Comparison of ENCODE assay signal across 7 cellular contexts in genomic region chr17:70365098-70365583, GRCh38.
DNase-seq lines count a peak whose midpoint lies in the region; ATAC-seq and TF ChIP-seq lines count a peak whose summit lies in the region.

No MANE protein-coding gene starts in this region.

- no TSS peak for BruUV-seq in A673 (replicated peaks; lab: Mats Ljungman, UMichigan)

- H3K4me3 ChIP-seq in A673 (ENCODE audit: low read depth, low read length, poor library complexity, severe bottlenecking), result no peak overlapping the region

- no peak overlapping the region for H3K27ac ChIP-seq in A673 (ENCODE audit: low read depth, low read length, poor library complexity, severe bottlenecking)
- H3K27ac ChIP-seq in CD4-positive, alpha-beta T cell (ENCODE audit: low read depth, low read length), result no peak overlapping the region

- POLR2A ChIA-PET in A673 (lab: Charles Lee; ENCODE audit: low non-redundant PET), result no interaction called here
- POLR2A ChIA-PET in CD4-positive, alpha-beta T cell (lab: Charles Lee), result no interaction called here

- H3K4me1 Mint-ChIP-seq in CD4-positive, alpha-beta T cell (ENCODE audit: low read depth), result no peaks in the 10 kb centered on the region

- H3K4me1 ChIP-seq in A673 (ENCODE audit: insufficient read depth, low read length, poor library complexity, severe bottlenecking), result no peaks in the 10 kb centered on the region

- H3K36me3 ChIP-seq in A673 (ENCODE audit: insufficient read depth, low read length, poor library complexity, severe bottlenecking), result no peaks in the 10 kb centered on the region

- no peaks in the 10 kb centered on the region for H3K36me3 Mint-ChIP-seq in CD4-positive, alpha-beta T cell (ENCODE audit: low read depth)

- TF ChIP-seq CTCF in omental fat pad (IDR thresholded peaks at IDR 0.05), result no peak
- no peak for TF ChIP-seq CTCF in A673 (conservative IDR thresholded peaks at IDR 0.05; ENCODE audit: low read depth, low read length)
- no peak for TF ChIP-seq CTCF in CD4-positive, alpha-beta T cell (IDR thresholded peaks at IDR 0.05)

- intact Hi-C loops in sciatic nerve (cut with DNase I) (no loop called here), A673 (cut with micrococcal nuclease; ENCODE audit: unreplicated experiment) (no loop called here)
- intact Hi-C loops in CD4-positive, alpha-beta T cell (cut with DNase I, micrococcal nuclease), result no loop called here

- no peaks in the 10 kb centered on the region for H3K9me3 Mint-ChIP-seq in CD4-positive, alpha-beta T cell

- H3K27me3 ChIP-seq in A673 (replicated peaks; ENCODE audit: insufficient read depth, low read depth, low read length, poor library complexity), result peaks cover 7% of the 10 kb centered on the region
- no peaks in the 10 kb centered on the region for H3K27me3 ChIP-seq in CD4-positive, alpha-beta T cell (ENCODE audit: control insufficient read depth, insufficient read depth, low read length)

- DNase-seq in astrocyte of the hippocampus (ENCODE audit: low read depth, low spot score), result peak; percentile 85
- DNase-seq in sciatic nerve (ENCODE audit: low spot score), result no peak
- DNase-seq in omental fat pad (ENCODE audit: low spot score), result no peak
- no peak for DNase-seq in A673 (ENCODE audit: low spot score)
- DNase-seq in CD4-positive, alpha-beta T cell, result no peak

- CTCF ChIA-PET in A673 (lab: Charles Lee), result no interaction called here
- CTCF ChIA-PET in CD4-positive, alpha-beta T cell (lab: Charles Lee), result interaction anchor here (0.9 kb wide), 1 partner anchor 11 kb away, joined by 3 read pairs; no protein-coding TSS in a partner anchor

- H3K4me3 Mint-ChIP-seq in CD4-positive, alpha-beta T cell, result no peak overlapping the region

- no peaks in the 10 kb centered on the region for H3K9me3 ChIP-seq in A673 (ENCODE audit: low read depth, low read length, poor library complexity, severe bottlenecking)
- no peaks in the 10 kb centered on the region for H3K9me3 ChIP-seq in CD4-positive, alpha-beta T cell (ENCODE audit: control insufficient read depth, low read length)

- ATAC-seq in GM19351 (IDR thresholded peaks at IDR 0.05; ENCODE audit: unreplicated experiment) (peak; percentile 97), HG03095 (IDR thresholded peaks at IDR 0.05; ENCODE audit: unreplicated experiment) (peak; percentile 79), sciatic nerve (peak; percentile 13), omental fat pad (ENCODE audit: low FRiP score) (no peak)
- no peak for ATAC-seq in CD4-positive, alpha-beta T cell (ENCODE audit: poor library complexity)

- no peak overlapping the region for H3K27ac Mint-ChIP-seq in CD4-positive, alpha-beta T cell

- no peaks in the 10 kb centered on the region for H3K27me3 Mint-ChIP-seq in CD4-positive, alpha-beta T cell

Comparison
In these comparisons a context has a peak if more than half of its experiments do, and no peak if none do; other contexts are left out.
1. ATAC-seq: peak in GM19351 (single experiment), HG03095 (single experiment) and sciatic nerve (single experiment); none in omental fat pad (single experiment) and CD4-positive, alpha-beta T cell (single experiment).